Comparison of ENCODE assay signal across 7 cellular contexts in genomic region chr5:100364757-100365469, GRCh38.
DNase-seq lines count a peak whose midpoint lies in the region; ATAC-seq, FAIRE-seq and TF ChIP-seq lines count a peak whose summit lies in the region.
"Not testable (repeated sequence)": the region's sequence is repeated elsewhere in the genome, so short reads cannot be mapped to it uniquely, and the experiment has no call there.

No MANE protein-coding gene starts in this region.

- not testable (repeated sequence) for TF ChIP-seq CTCF in Calu3 (IDR thresholded peaks at IDR 0.05; ENCODE audit: unreplicated experiment); astrocyte (IDR thresholded peaks at IDR 0.05; ENCODE audit: insufficient read depth, low read depth, low read length); choroid plexus epithelial cell (conservative IDR thresholded peaks at IDR 0.05; ENCODE audit: low read depth, low read length); pancreas (IDR thresholded peaks at IDR 0.05); tibial artery (IDR thresholded peaks at IDR 0.05)

- DNase-seq in Calu3, pancreas, tibial artery: not testable (repeated sequence)
- DNase-seq in NCI-H146 (lab: John Stamatoyannopoulos, UW), result peak; percentile 12
- peak; percentile 39 for DNase-seq in astrocyte (ENCODE audit: low read depth)
- DNase-seq in choroid plexus epithelial cell (ENCODE audit: low read depth), result peak; percentile 11
- peak; percentile 11 for DNase-seq in kidney glomerular epithelial cell (lab: John Stamatoyannopoulos, UW)

- H3K27me3 Mint-ChIP-seq in Calu3 (ENCODE audit: unreplicated experiment); astrocyte (ENCODE audit: low read depth, unreplicated experiment): not testable (repeated sequence)

- H3K4me1 ChIP-seq in astrocyte (ENCODE audit: insufficient read depth, low read length) (peaks cover 13% of the 10 kb centered on the region), tibial artery (peaks cover 0 to 20% (median 0%) of the 10 kb centered on the region in 4 donors)
- H3K4me1 ChIP-seq in pancreas, result not testable (repeated sequence)

- 31 to 35% methylated on average over 5 of the region's 5 CpGs for WGBS in pancreas, 2 donors

- ATAC-seq in pancreas, result peak in 3 of 4 donors; percentile 48 to 82 (median 54)

- H3K9me3 Mint-ChIP-seq in Calu3 (ENCODE audit: low read depth, unreplicated experiment); astrocyte (ENCODE audit: unreplicated experiment): not testable (repeated sequence)

- intact Hi-C loops in Calu3 (cut with micrococcal nuclease; ENCODE audit: unreplicated experiment); pancreas (cut with DNase I); tibial artery (cut with DNase I; ENCODE audit: low total_unique reads): not testable (repeated sequence)

- H3K27me3 ChIP-seq in astrocyte (ENCODE audit: insufficient read depth, low read length); pancreas; tibial artery: not testable (repeated sequence)

- H3K27ac Mint-ChIP-seq in Calu3 (ENCODE audit: unreplicated experiment), result peak overlapping the region; percentile 60
- not testable (repeated sequence) for H3K27ac Mint-ChIP-seq in astrocyte (ENCODE audit: unreplicated experiment)

- H3K79me2 ChIP-seq in astrocyte (ENCODE audit: insufficient read depth, low read length), result not testable (repeated sequence)

- H3K36me3 ChIP-seq in astrocyte (ENCODE audit: insufficient read depth, low read length); pancreas; tibial artery: not testable (repeated sequence)

- H3K4me1 Mint-ChIP-seq in Calu3 (ENCODE audit: low read depth, unreplicated experiment) (peaks cover 21% of the 10 kb centered on the region), astrocyte (ENCODE audit: low read depth, unreplicated experiment) (peaks cover 12% of the 10 kb centered on the region)

- not testable (repeated sequence) for H3K9me3 ChIP-seq in astrocyte (ENCODE audit: insufficient read depth, low read depth, low read length); pancreas; tibial artery

- peak overlapping the region; percentile 85 for H3K4me2 ChIP-seq in astrocyte (ENCODE audit: low read length)

- H4K20me1 ChIP-seq in astrocyte (ENCODE audit: insufficient read depth, low read length), result not testable (repeated sequence)

- peak overlapping the region; percentile 93 for H3K27ac ChIP-seq in astrocyte (ENCODE audit: low read depth, low read length)
- not testable (repeated sequence) for H3K27ac ChIP-seq in pancreas
- peak overlapping the region; percentile 22 to 51 for H3K27ac ChIP-seq in tibial artery

- CTCF ChIA-PET in Calu3 (lab: Charles Lee), result not testable (repeated sequence)

- H3K36me3 Mint-ChIP-seq in Calu3 (ENCODE audit: insufficient read depth, unreplicated experiment); astrocyte (ENCODE audit: low read depth, unreplicated experiment): not testable (repeated sequence)

- BruUV-seq in Calu3 (replicated peaks; lab: Mats Ljungman, UMichigan), result not testable (repeated sequence)

- peak overlapping the region; percentile 17 for H3K4me3 ChIP-seq in astrocyte (ENCODE audit: insufficient read depth, low read depth, low read length)
- not testable (repeated sequence) for H3K4me3 ChIP-seq in choroid plexus epithelial cell (ENCODE audit: low read depth, low read length); pancreas; tibial artery

- not testable (repeated sequence) for H3K4me3 Mint-ChIP-seq in Calu3 (ENCODE audit: low read depth, unreplicated experiment); astrocyte (ENCODE audit: unreplicated experiment)

- FAIRE-seq in astrocyte (lab: Jason Lieb, UNC); pancreas (lab: Jason Lieb, UNC): not testable (repeated sequence)

- H3K9ac ChIP-seq in astrocyte (ENCODE audit: low read length), result peak overlapping the region; percentile 79

- H2AFZ ChIP-seq in astrocyte (ENCODE audit: low read depth, low read length), result not testable (repeated sequence)
